ENCODE assay signal across 8 cellular contexts in the genomic region with DNA sequence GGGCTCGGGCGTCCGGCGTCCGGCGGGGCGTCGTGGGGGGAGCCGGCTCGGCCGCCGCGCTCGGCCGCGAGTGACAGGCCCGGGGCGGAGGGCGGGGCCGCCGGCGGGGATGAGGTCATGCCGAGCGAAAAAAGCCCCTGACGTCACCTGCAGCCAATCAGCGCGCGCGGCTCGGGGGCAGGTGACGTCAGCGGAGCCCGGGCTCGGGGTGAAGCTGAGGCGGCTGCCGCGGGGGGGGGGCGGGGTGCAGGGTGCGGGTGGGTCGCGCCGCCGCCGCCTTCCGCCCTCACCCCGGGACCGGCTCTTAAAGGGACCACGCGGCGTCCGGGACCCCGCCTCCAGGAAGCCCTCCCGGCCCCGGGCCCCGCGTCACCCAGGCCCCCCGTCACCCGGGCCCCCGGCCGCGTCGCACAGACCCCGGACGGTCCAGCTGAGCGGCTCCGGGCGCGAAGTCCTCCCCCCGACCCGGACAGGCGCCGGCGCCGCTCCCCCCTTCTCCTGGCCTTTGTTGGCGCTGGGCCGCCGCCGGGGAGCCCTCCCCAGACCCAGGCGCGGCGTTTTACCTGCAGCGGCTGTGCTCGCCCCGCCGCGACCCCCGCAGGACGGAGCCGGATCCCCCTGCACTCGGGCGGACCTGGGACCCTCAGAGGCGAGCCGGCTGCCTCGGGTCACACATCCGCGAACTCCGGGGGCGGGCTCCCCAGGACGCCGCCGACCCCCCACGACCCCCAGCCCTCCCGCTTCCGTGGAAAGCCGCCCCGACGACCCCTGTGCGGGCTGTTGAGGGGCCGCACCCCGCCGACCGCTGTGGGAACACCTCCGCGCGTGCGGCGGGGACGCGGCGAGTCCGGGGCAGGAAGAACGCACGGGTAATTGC. TPM values are rescaled to one million over a fixed set of nuclear protein-coding genes. Genes with fewer than 3 reads are reported as not detected.
DNase-seq lines count a peak whose midpoint lies in the region; ATAC-seq and TF ChIP-seq lines count a peak whose summit lies in the region.

A gene with protein sequence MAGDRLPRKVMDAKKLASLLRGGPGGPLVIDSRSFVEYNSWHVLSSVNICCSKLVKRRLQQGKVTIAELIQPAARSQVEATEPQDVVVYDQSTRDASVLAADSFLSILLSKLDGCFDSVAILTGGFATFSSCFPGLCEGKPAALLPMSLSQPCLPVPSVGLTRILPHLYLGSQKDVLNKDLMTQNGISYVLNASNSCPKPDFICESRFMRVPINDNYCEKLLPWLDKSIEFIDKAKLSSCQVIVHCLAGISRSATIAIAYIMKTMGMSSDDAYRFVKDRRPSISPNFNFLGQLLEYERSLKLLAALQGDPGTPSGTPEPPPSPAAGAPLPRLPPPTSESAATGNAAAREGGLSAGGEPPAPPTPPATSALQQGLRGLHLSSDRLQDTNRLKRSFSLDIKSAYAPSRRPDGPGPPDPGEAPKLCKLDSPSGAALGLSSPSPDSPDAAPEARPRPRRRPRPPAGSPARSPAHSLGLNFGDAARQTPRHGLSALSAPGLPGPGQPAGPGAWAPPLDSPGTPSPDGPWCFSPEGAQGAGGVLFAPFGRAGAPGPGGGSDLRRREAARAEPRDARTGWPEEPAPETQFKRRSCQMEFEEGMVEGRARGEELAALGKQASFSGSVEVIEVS (minus strand): TSS at position 72 of the 877 bp plus-strand sequence. CDS start 6,445 bp downstream, outside the sequence.

- peaks cover 37% of the 10 kb centered on the region for H3K27me3 Mint-ChIP-seq in activated CD4-positive, alpha-beta T cell treated with anti-CD3 and anti-CD28 coated beads, Interleukin-2, amount 10 ng/mL, durations not matched to agents 24 days and 14 days

- ATAC-seq in HG02973 (IDR thresholded peaks at IDR 0.05; ENCODE audit: unreplicated experiment) (peak; percentile 66), GM19455 (IDR thresholded peaks at IDR 0.05; ENCODE audit: unreplicated experiment) (no peak)

- peaks cover 4% of the 10 kb centered on the region; the same call in 1 of the 2 replicates for H3K27me3 ChIP-seq in GM06990 (replicated peaks; ENCODE audit: control insufficient read depth, insufficient read depth, low read length)
- peaks cover 3% of the 10 kb centered on the region for H3K27me3 ChIP-seq in kidney epithelial cell (ENCODE audit: control insufficient read depth, insufficient read depth, low read length)

- H3K9me3 Mint-ChIP-seq in activated CD4-positive, alpha-beta T cell treated with anti-CD3 and anti-CD28 coated beads, Interleukin-2, amount 10 ng/mL, durations not matched to agents 24 days and 14 days: no peaks in the 10 kb centered on the region

- peak within 1 kb of the TSS; percentile 40 for H3K4me3 ChIP-seq in GM06990 (replicated peaks; ENCODE audit: low read depth, low read length)
- H3K4me3 ChIP-seq in choroid plexus epithelial cell (ENCODE audit: low read depth, low read length): peak within 1 kb of the TSS; percentile 42
- H3K4me3 ChIP-seq in kidney epithelial cell (ENCODE audit: low read depth, low read length): peak within 1 kb of the TSS; percentile 67

- intact Hi-C loops in activated CD4-positive, alpha-beta T cell treated with anti-CD3 and anti-CD28 coated beads, Interleukin-2, amount 10 ng/mL, durations not matched to agents 24 days and 14 days (cut with micrococcal nuclease): loop anchor here (1.0 to 10.0 kb wide), 3 partner anchors 188 to 369 kb away; a partner anchor contains a TSS

- TF ChIP-seq CTCF in GM06990 (IDR thresholded peaks at IDR 0.05; ENCODE audit: insufficient read depth, low read length, poor library complexity, severe bottlenecking): no peak
- no peak for TF ChIP-seq CTCF in choroid plexus epithelial cell (conservative IDR thresholded peaks at IDR 0.05; ENCODE audit: low read depth, low read length)
- no peak for TF ChIP-seq CTCF in kidney epithelial cell (IDR thresholded peaks at IDR 0.05; ENCODE audit: insufficient read depth, low read length, poor library complexity, severe bottlenecking)

- no peak within 1 kb of the TSS for H3K27ac Mint-ChIP-seq in activated CD4-positive, alpha-beta T cell treated with anti-CD3 and anti-CD28 coated beads, Interleukin-2, amount 10 ng/mL, durations not matched to agents 24 days and 14 days

- peak within 1 kb of the TSS; percentile 15 for H3K4me3 Mint-ChIP-seq in activated CD4-positive, alpha-beta T cell treated with anti-CD3 and anti-CD28 coated beads, Interleukin-2, amount 10 ng/mL, durations not matched to agents 24 days and 14 days

- H3K36me3 Mint-ChIP-seq in activated CD4-positive, alpha-beta T cell treated with anti-CD3 and anti-CD28 coated beads, Interleukin-2, amount 10 ng/mL, durations not matched to agents 24 days and 14 days (ENCODE audit: low read depth): no peaks in the 10 kb centered on the region

- DNase-seq in GM06990 (ENCODE audit: extremely low read depth, insufficient read length) (peak; percentile 82), NCI-H2227 treated with DMSO at 0.1 percent for 48 hours (lab: John Stamatoyannopoulos, UW) (peak; percentile 82), choroid plexus epithelial cell (ENCODE audit: low read depth) (peak; percentile 81), kidney epithelial cell (ENCODE audit: low read depth) (peak; percentile 34)
- DNase-seq in activated CD4-positive, alpha-beta T cell treated with anti-CD3 and anti-CD28 coated beads, Interleukin-2, amount 10 ng/mL, durations not matched to agents 24 days and 14 days: peak; percentile 97
- DNase-seq in stimulated activated CD4-positive, alpha-beta T cell treated with anti-CD3 and anti-CD28 coated beads, Interleukin-12 subunit alpha, Interleukin-12 subunit beta, amount 100 ng/mL, for 24 hours (ENCODE audit: low read depth in 2 of 2): peak; percentile 71 to 81

- H3K36me3 ChIP-seq in GM06990 (ENCODE audit: control insufficient read depth, insufficient read depth, low read length): no peaks in the 10 kb centered on the region
- H3K36me3 ChIP-seq in kidney epithelial cell (ENCODE audit: control insufficient read depth, insufficient read depth, low read length): no peaks in the 10 kb centered on the region

- H3K4me1 Mint-ChIP-seq in activated CD4-positive, alpha-beta T cell treated with anti-CD3 and anti-CD28 coated beads, Interleukin-2, amount 10 ng/mL, durations not matched to agents 24 days and 14 days: peaks cover 4% of the 10 kb centered on the region

RNA-seq across cellular contexts. Expression of the gene that starts here (rescaled TPM):
- total RNA-seq in activated CD4-positive, alpha-beta T cell treated with anti-CD3 and anti-CD28 coated beads, Interleukin-2, amount 10 ng/mL, durations not matched to agents 24 days and 14 days: 0.86 and 1.6 TPM in 2 replicates
- total RNA-seq in kidney epithelial cell: 7.6 and 19.2 TPM in 2 replicates

Comparison
In these comparisons a context has a peak if more than half of its experiments do, and no peak if none do; other contexts are left out.
1. DNase-seq: peak in every context shown above with its lines; median percentile 97 in activated CD4-positive, alpha-beta T cell treated with anti-CD3 and anti-CD28 coated beads, Interleukin-2, amount 10 ng/mL, durations not matched to agents 24 days and 14 days; 82 in GM06990; 82 in NCI-H2227 treated with DMSO at 0.1 percent for 48 hours; 81 in choroid plexus epithelial cell; 76 in stimulated activated CD4-positive, alpha-beta T cell treated with anti-CD3 and anti-CD28 coated beads, Interleukin-12 subunit alpha, Interleukin-12 subunit beta, amount 100 ng/mL, for 24 hours; 34 in kidney epithelial cell.